Comparison of ENCODE assay signal across 22 cellular contexts in genomic region chr7:158745057-158745715, GRCh38.
"Had no signal": no experiment of that assay in that cellular context is flagged by ENCODE, and none has a peak within 500 bp of the region (broad histone marks: within the 10 kb centered on the region; RNA-seq: fewer than 3 reads in every experiment).

No MANE protein-coding gene starts in this region.

- H3K4me2 ChIP-seq: hepatocyte had no signal

- H3K4me3 ChIP-seq: hepatocyte, left ventricle myocardium inferior, lower lobe of right lung, psoas muscle, right lobe of liver, testis, tibial nerve, upper lobe of right lung had no signal

- H3K79me2 ChIP-seq: hepatocyte had no signal

- H3K9me3 Mint-ChIP-seq: dendritic cell treated with granulocyte-macrophage colony-stimulating factor and Interleukin-4, amounts not matched to agents 40 ng/mL and 50 ng/mL, for 4 days; effector memory CD8-positive, alpha-beta T cell; memory B cell; mesothelial cell of epicardium; nephron; stimulated activated effector memory CD8-positive, alpha-beta T cell treated with anti-CD3 and anti-CD28 coated beads, Interleukin-12 subunit alpha, Interleukin-12 subunit beta, amount 100 ng/mL, for 72 hours; stimulated activated naive CD8-positive, alpha-beta T cell treated with anti-CD3 and anti-CD28 coated beads, Interleukin-15, Interleukin-2, amounts not matched to agents 100 ng/mL and 50 ng/mL, for 24 hours had no signal

- H3K27ac ChIP-seq: hepatocyte, left ventricle myocardium inferior, lower lobe of right lung, psoas muscle, right lobe of liver, testis, tibial nerve, upper lobe of right lung had no signal

- ATAC-seq: effector memory CD8-positive, alpha-beta T cell; left cardiac atrium; lower lobe of right lung; psoas muscle; right lobe of liver; stimulated activated effector memory CD8-positive, alpha-beta T cell treated with anti-CD3 and anti-CD28 coated beads, Interleukin-12 subunit alpha, Interleukin-12 subunit beta, amount 100 ng/mL, for 72 hours; upper lobe of right lung had no signal

- H2AFZ ChIP-seq: hepatocyte had no signal

- H3K4me3 Mint-ChIP-seq: dendritic cell treated with granulocyte-macrophage colony-stimulating factor and Interleukin-4, amounts not matched to agents 40 ng/mL and 50 ng/mL, for 4 days; effector memory CD8-positive, alpha-beta T cell; memory B cell; mesothelial cell of epicardium; nephron; stimulated activated effector memory CD8-positive, alpha-beta T cell treated with anti-CD3 and anti-CD28 coated beads, Interleukin-12 subunit alpha, Interleukin-12 subunit beta, amount 100 ng/mL, for 72 hours; stimulated activated naive CD8-positive, alpha-beta T cell treated with anti-CD3 and anti-CD28 coated beads, Interleukin-15, Interleukin-2, amounts not matched to agents 100 ng/mL and 50 ng/mL, for 24 hours had no signal

- DNase-seq: effector memory CD8-positive, alpha-beta T cell; foreskin melanocyte; kidney; left cardiac atrium; left ventricle myocardium inferior; lower lobe of right lung; occipital lobe; psoas muscle; retina; right lobe of liver; stimulated activated CD4-positive, alpha-beta T cell treated with anti-CD3 and anti-CD28 coated beads, Interleukin-4, amount 100 ng/mL, for 1 hour; stimulated activated CD8-positive, alpha-beta memory T cell treated with anti-CD3 and anti-CD28 coated beads, Interleukin-4, amount 100 ng/mL, for 48 hours; testis; upper lobe of right lung had no signal

- H3K27me3 Mint-ChIP-seq: dendritic cell treated with granulocyte-macrophage colony-stimulating factor and Interleukin-4, amounts not matched to agents 40 ng/mL and 50 ng/mL, for 4 days; effector memory CD8-positive, alpha-beta T cell; memory B cell; stimulated activated naive CD8-positive, alpha-beta T cell treated with anti-CD3 and anti-CD28 coated beads, Interleukin-15, Interleukin-2, amounts not matched to agents 100 ng/mL and 50 ng/mL, for 24 hours had no signal

- H3K27ac Mint-ChIP-seq: dendritic cell treated with granulocyte-macrophage colony-stimulating factor and Interleukin-4, amounts not matched to agents 40 ng/mL and 50 ng/mL, for 4 days; memory B cell; mesothelial cell of epicardium; nephron; stimulated activated effector memory CD8-positive, alpha-beta T cell treated with anti-CD3 and anti-CD28 coated beads, Interleukin-12 subunit alpha, Interleukin-12 subunit beta, amount 100 ng/mL, for 72 hours; stimulated activated naive CD8-positive, alpha-beta T cell treated with anti-CD3 and anti-CD28 coated beads, Interleukin-15, Interleukin-2, amounts not matched to agents 100 ng/mL and 50 ng/mL, for 24 hours had no signal

- H3K27me3 ChIP-seq: hepatocyte, right lobe of liver, testis, tibial nerve, upper lobe of right lung had no signal

- H3K4me1 ChIP-seq: psoas muscle, right lobe of liver, testis, tibial nerve had no signal

- H3K4me1 Mint-ChIP-seq: memory B cell; mesothelial cell of epicardium; nephron; stimulated activated effector memory CD8-positive, alpha-beta T cell treated with anti-CD3 and anti-CD28 coated beads, Interleukin-12 subunit alpha, Interleukin-12 subunit beta, amount 100 ng/mL, for 72 hours had no signal
